Comparison of ENCODE assay signal across 1 cellular context in genomic region chr11:120335928-120336640, GRCh38.
TF ChIP-seq lines count a peak whose summit lies in the region.

A gene with protein sequence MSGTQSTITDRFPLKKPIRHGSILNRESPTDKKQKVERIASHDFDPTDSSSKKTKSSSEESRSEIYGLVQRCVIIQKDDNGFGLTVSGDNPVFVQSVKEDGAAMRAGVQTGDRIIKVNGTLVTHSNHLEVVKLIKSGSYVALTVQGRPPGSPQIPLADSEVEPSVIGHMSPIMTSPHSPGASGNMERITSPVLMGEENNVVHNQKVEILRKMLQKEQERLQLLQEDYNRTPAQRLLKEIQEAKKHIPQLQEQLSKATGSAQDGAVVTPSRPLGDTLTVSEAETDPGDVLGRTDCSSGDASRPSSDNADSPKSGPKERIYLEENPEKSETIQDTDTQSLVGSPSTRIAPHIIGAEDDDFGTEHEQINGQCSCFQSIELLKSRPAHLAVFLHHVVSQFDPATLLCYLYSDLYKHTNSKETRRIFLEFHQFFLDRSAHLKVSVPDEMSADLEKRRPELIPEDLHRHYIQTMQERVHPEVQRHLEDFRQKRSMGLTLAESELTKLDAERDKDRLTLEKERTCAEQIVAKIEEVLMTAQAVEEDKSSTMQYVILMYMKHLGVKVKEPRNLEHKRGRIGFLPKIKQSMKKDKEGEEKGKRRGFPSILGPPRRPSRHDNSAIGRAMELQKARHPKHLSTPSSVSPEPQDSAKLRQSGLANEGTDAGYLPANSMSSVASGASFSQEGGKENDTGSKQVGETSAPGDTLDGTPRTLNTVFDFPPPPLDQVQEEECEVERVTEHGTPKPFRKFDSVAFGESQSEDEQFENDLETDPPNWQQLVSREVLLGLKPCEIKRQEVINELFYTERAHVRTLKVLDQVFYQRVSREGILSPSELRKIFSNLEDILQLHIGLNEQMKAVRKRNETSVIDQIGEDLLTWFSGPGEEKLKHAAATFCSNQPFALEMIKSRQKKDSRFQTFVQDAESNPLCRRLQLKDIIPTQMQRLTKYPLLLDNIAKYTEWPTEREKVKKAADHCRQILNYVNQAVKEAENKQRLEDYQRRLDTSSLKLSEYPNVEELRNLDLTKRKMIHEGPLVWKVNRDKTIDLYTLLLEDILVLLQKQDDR (N-terminal part only) (plus strand): TSS chr11:120336413. CDS start chr11:120337244, 831 bp downstream.

TF ChIP-seq in K562, 482 proteins besides CTCF, POLR2A, EP300 and RAD21 (continued from another document and continues in another):
- TF ChIP-seq, protein P1, sequence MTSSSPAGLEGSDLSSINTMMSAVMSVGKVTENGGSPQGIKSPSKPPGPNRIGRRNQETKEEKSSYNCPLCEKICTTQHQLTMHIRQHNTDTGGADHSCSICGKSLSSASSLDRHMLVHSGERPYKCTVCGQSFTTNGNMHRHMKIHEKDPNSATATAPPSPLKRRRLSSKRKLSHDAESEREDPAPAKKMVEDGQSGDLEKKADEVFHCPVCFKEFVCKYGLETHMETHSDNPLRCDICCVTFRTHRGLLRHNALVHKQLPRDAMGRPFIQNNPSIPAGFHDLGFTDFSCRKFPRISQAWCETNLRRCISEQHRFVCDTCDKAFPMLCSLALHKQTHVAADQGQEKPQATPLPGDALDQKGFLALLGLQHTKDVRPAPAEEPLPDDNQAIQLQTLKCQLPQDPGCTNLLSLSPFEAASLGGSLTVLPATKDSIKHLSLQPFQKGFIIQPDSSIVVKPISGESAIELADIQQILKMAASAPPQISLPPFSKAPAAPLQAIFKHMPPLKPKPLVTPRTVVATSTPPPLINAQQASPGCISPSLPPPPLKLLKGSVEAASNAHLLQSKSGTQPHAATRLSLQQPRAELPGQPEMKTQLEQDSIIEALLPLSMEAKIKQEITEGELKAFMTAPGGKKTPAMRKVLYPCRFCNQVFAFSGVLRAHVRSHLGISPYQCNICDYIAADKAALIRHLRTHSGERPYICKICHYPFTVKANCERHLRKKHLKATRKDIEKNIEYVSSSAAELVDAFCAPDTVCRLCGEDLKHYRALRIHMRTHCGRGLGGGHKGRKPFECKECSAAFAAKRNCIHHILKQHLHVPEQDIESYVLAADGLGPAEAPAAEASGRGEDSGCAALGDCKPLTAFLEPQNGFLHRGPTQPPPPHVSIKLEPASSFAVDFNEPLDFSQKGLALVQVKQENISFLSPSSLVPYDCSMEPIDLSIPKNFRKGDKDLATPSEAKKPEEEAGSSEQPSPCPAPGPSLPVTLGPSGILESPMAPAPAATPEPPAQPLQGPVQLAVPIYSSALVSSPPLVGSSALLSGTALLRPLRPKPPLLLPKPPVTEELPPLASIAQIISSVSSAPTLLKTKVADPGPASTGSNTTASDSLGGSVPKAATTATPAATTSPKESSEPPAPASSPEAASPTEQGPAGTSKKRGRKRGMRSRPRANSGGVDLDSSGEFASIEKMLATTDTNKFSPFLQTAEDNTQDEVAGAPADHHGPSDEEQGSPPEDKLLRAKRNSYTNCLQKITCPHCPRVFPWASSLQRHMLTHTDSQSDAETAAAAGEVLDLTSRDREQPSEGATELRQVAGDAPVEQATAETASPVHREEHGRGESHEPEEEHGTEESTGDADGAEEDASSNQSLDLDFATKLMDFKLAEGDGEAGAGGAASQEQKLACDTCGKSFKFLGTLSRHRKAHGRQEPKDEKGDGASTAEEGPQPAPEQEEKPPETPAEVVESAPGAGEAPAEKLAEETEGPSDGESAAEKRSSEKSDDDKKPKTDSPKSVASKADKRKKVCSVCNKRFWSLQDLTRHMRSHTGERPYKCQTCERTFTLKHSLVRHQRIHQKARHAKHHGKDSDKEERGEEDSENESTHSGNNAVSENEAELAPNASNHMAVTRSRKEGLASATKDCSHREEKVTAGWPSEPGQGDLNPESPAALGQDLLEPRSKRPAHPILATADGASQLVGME (CRISPR knock-in tag; IDR thresholded peaks at IDR 0.05) = no peak
- peak; percentile 65 for TF ChIP-seq HCFC1 (IDR thresholded peaks at IDR 0.05; ENCODE audit: low read depth, low read length)
- peak; percentile 65; the same call in 1 of the 2 replicates for TF ChIP-seq CREM (IDR thresholded peaks at IDR 0.05; ENCODE audit: low read depth)
- TF ChIP-seq ZNF134 (CRISPR knock-in tag; conservative IDR thresholded peaks at IDR 0.05) = no peak
- TF ChIP-seq, protein P2, sequence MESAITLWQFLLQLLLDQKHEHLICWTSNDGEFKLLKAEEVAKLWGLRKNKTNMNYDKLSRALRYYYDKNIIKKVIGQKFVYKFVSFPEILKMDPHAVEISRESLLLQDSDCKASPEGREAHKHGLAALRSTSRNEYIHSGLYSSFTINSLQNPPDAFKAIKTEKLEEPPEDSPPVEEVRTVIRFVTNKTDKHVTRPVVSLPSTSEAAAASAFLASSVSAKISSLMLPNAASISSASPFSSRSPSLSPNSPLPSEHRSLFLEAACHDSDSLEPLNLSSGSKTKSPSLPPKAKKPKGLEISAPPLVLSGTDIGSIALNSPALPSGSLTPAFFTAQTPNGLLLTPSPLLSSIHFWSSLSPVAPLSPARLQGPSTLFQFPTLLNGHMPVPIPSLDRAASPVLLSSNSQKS (CRISPR knock-in tag; IDR thresholded peaks at IDR 0.05) = no peak
- TF ChIP-seq KLF6 (CRISPR knock-in tag; IDR thresholded peaks at IDR 0.05; ENCODE audit: borderline replicate concordance) = no peak
- TF ChIP-seq SETDB1 (IDR thresholded peaks at IDR 0.05; ENCODE audit: low read length) = no peak
- TF ChIP-seq ARHGAP35 (IDR thresholded peaks at IDR 0.05; ENCODE audit: partially characterized antibody) = no peak
- TF ChIP-seq MAFK (IDR thresholded peaks at IDR 0.05; ENCODE audit: low read length) = no peak
- no peak for TF ChIP-seq PPARD (CRISPR knock-in tag; IDR thresholded peaks at IDR 0.05)
- no peak for TF ChIP-seq CHD4 (IDR thresholded peaks at IDR 0.05; ENCODE audit: insufficient read depth, insufficient replicate concordance, low read depth, low read length, poor library complexity, severe bottlenecking)
- TF ChIP-seq ZNF778 (CRISPR knock-in tag; IDR thresholded peaks at IDR 0.05) = no peak
- TF ChIP-seq, protein P3, sequence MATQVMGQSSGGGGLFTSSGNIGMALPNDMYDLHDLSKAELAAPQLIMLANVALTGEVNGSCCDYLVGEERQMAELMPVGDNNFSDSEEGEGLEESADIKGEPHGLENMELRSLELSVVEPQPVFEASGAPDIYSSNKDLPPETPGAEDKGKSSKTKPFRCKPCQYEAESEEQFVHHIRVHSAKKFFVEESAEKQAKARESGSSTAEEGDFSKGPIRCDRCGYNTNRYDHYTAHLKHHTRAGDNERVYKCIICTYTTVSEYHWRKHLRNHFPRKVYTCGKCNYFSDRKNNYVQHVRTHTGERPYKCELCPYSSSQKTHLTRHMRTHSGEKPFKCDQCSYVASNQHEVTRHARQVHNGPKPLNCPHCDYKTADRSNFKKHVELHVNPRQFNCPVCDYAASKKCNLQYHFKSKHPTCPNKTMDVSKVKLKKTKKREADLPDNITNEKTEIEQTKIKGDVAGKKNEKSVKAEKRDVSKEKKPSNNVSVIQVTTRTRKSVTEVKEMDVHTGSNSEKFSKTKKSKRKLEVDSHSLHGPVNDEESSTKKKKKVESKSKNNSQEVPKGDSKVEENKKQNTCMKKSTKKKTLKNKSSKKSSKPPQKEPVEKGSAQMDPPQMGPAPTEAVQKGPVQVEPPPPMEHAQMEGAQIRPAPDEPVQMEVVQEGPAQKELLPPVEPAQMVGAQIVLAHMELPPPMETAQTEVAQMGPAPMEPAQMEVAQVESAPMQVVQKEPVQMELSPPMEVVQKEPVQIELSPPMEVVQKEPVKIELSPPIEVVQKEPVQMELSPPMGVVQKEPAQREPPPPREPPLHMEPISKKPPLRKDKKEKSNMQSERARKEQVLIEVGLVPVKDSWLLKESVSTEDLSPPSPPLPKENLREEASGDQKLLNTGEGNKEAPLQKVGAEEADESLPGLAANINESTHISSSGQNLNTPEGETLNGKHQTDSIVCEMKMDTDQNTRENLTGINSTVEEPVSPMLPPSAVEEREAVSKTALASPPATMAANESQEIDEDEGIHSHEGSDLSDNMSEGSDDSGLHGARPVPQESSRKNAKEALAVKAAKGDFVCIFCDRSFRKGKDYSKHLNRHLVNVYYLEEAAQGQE (CRISPR knock-in tag; IDR thresholded peaks at IDR 0.05; ENCODE audit: low read depth) = no peak
- TF ChIP-seq ZNF785 (CRISPR knock-in tag; IDR thresholded peaks at IDR 0.05) = no peak
- 0 out of 2 replicates have a peak, but pooled peaks have one; percentile 49 for TF ChIP-seq ZNF407 (IDR thresholded peaks at IDR 0.05; ENCODE audit: low read depth)
- TF ChIP-seq ZNF75A (CRISPR knock-in tag; IDR thresholded peaks at IDR 0.05) = no peak
- no peak for TF ChIP-seq ZNF239 (CRISPR knock-in tag; IDR thresholded peaks at IDR 0.05)
- TF ChIP-seq SPI1 (IDR thresholded peaks at IDR 0.05; ENCODE audit: borderline replicate concordance, low read depth, low read length) = no peak
- TF ChIP-seq, protein P4, sequence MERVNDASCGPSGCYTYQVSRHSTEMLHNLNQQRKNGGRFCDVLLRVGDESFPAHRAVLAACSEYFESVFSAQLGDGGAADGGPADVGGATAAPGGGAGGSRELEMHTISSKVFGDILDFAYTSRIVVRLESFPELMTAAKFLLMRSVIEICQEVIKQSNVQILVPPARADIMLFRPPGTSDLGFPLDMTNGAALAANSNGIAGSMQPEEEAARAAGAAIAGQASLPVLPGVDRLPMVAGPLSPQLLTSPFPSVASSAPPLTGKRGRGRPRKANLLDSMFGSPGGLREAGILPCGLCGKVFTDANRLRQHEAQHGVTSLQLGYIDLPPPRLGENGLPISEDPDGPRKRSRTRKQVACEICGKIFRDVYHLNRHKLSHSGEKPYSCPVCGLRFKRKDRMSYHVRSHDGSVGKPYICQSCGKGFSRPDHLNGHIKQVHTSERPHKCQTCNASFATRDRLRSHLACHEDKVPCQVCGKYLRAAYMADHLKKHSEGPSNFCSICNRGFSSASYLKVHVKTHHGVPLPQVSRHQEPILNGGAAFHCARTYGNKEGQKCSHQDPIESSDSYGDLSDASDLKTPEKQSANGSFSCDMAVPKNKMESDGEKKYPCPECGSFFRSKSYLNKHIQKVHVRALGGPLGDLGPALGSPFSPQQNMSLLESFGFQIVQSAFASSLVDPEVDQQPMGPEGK (CRISPR knock-in tag; IDR thresholded peaks at IDR 0.05; ENCODE audit: borderline replicate concordance) = no peak
- no peak for TF ChIP-seq HSF4 (CRISPR knock-in tag; IDR thresholded peaks at IDR 0.05; ENCODE audit: borderline replicate concordance)
- TF ChIP-seq, protein P5, sequence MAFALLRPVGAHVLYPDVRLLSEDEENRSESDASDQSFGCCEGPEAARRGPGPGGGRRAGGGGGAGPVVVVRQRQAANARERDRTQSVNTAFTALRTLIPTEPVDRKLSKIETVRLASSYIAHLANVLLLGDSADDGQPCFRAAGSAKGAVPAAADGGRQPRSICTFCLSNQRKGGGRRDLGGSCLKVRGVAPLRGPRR (CRISPR knock-in tag; IDR thresholded peaks at IDR 0.05) = no peak
- peak; percentile 48 for TF ChIP-seq SUPT5H (IDR thresholded peaks at IDR 0.05)
